32 cellular contexts compared by ENCODE assay signal in the genomic region with DNA sequence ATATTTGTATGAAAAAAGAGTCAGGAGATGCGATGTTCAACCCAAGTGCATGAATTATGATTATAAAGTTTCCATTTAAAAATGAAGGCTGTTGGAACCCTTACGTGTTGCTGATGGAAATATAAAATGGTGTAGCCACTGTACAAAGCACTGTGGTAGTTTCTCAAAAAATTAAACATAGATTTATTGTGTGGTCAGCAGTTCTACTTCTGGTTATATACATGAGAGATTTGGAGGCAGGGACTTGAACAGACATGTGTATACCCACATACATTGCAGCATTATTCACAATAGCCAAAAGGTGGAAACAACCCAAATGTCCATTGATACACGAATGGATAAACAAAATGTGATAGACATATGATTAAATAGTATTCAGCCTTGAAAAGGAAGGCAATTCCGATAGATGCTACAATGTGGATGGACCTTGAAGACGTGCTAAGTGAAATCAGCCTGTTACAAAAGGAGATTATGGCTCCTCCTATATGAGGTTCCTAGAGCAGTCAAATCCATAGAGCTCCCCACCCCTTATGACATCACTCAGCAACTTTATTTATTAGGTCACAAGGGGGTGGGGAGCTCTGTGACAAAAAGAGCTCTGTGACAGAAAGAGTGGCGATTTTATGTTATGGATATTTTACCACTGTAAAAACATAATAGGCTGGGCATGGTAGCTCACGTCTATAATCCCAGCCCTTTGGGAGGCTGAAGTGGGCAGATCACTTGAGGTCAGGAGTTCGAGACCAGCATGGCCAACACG.
"Had no signal": no experiment of that assay in that cellular context is flagged by ENCODE, and none has a peak within 500 bp of the region (broad histone marks: within the 10 kb centered on the region; RNA-seq: fewer than 3 reads in every experiment).

No MANE protein-coding gene starts in this region.

- ATAC-seq: activated CD4-positive, alpha-beta T cell treated with anti-CD3 and anti-CD28 coated beads for 36 hours; activated CD4-positive, CD25-positive, alpha-beta regulatory T cell treated with anti-CD3 and anti-CD28 coated beads, Interleukin-2, amount 50 U/mL, for 24 hours; activated CD8-positive, alpha-beta T cell treated with anti-CD3 and anti-CD28 coated beads, Interleukin-2, amount 10 ng/mL, durations not matched to agents 7 days and 5 days; Panc1; WTC11 had no signal

- DNase-seq: activated CD4-positive, alpha-beta T cell treated with anti-CD3 and anti-CD28 coated beads for 36 hours; activated CD4-positive, alpha-beta T cell treated with anti-CD3 and anti-CD28 coated beads, Interleukin-2, amount 10 ng/mL, durations not matched to agents 7 days and 5 days; activated CD4-positive, alpha-beta T cell treated with anti-CD3 and anti-CD28 coated beads, Interleukin-2, amount 50 U/mL, for 48 hours; activated CD8-positive, alpha-beta T cell treated with anti-CD3 and anti-CD28 coated beads, Interleukin-2, amount 10 ng/mL, durations not matched to agents 7 days and 5 days; activated gamma-delta T cell; activated naive CD4-positive, alpha-beta T cell treated with Interleukin-2 at 50 U/mL for 16 hours; activated naive CD8-positive, alpha-beta T cell treated with anti-CD3 and anti-CD28 coated beads, Interleukin-2, amount 10 ng/mL, durations not matched to agents 7 days and 5 days; activated T-cell treated with anti-CD3 and anti-CD28 coated beads, Interleukin-2, amount 50 U/mL, for 24 hours; amygdala; MM.1S; MV-4-11; NCI-H1092; NCI-H1417 treated with DMSO at 0.1 percent for 48 hours; NCI-H1694; NCI-H1930; NCI-H345; NCI-H524 treated with DMSO at 0.1 percent for 48 hours; NCI-H748 treated with DMSO at 0.1 percent for 48 hours; NK-92 treated with Interleukin-12 subunit alpha and Interleukin-12 subunit beta, amount 100 ng/mL, for 24 hours; SHP77 treated with DMSO at 0.1 percent for 48 hours; SK-N-SH had no signal

- FAIRE-seq: TTC549 had no signal

- H3K27ac ChIP-seq: ascending aorta, breast epithelium, SJSA1 had no signal

- H3K4me1 ChIP-seq: breast epithelium had no signal

- H3K9me3 ChIP-seq: ascending aorta, breast epithelium, SJSA1, SK-N-SH had no signal

- H3K9me3 Mint-ChIP-seq: activated CD4-positive, alpha-beta T cell treated with anti-CD3 and anti-CD28 coated beads, Interleukin-2, amount 10 ng/mL, durations not matched to agents 7 days and 5 days; activated naive CD4-positive, alpha-beta T cell treated with anti-CD3 and anti-CD28 coated beads, Interleukin-2, amount 50 U/mL, for 24 hours; activated naive CD8-positive, alpha-beta T cell treated with anti-CD3 and anti-CD28 coated beads, Interleukin-2, amount 10 ng/mL, durations not matched to agents 7 days and 5 days; activated T-cell treated with anti-CD3 and anti-CD28 coated beads, Interleukin-2, amount 50 U/mL, for 24 hours; activated T-helper 2 cell treated with anti-CD3 and anti-CD28 coated beads, Interferon-gamma antibody, Interleukin-2, Interleukin-4, amounts not matched to agents 10 μg/mL and 5 μg/mL and 100 μg/mL, durations not matched to agents 14 hours and 24 hours and 36 hours; T-helper 1 cell treated with Interleukin-12 subunit alpha and Interleukin-12 subunit beta and Interleukin-4 antibody, amounts not matched to agents 30 μg/mL and 1 μg/mL, for 36 hours; T-helper 2 cell treated with Interferon-gamma antibody and Interleukin-4, amounts not matched to agents 5 μg/mL and 100 μg/mL, for 36 hours had no signal

- H3K36me3 ChIP-seq: ascending aorta, breast epithelium, SJSA1 had no signal

- H3K27me3 Mint-ChIP-seq: activated CD4-positive, alpha-beta T cell treated with anti-CD3 and anti-CD28 coated beads for 36 hours; activated CD4-positive, alpha-beta T cell treated with anti-CD3 and anti-CD28 coated beads, Interleukin-2, amount 10 ng/mL, durations not matched to agents 7 days and 5 days; activated naive CD4-positive, alpha-beta T cell treated with anti-CD3 and anti-CD28 coated beads, Interleukin-2, amount 50 U/mL, for 24 hours; activated naive CD8-positive, alpha-beta T cell treated with anti-CD3 and anti-CD28 coated beads, Interleukin-2, amount 10 ng/mL, durations not matched to agents 7 days and 5 days; activated T-cell treated with anti-CD3 and anti-CD28 coated beads, Interleukin-2, amount 50 U/mL, for 24 hours had no signal

- H3K4me3 Mint-ChIP-seq: activated CD4-positive, alpha-beta T cell treated with anti-CD3 and anti-CD28 coated beads for 36 hours; activated CD4-positive, alpha-beta T cell treated with anti-CD3 and anti-CD28 coated beads, Interleukin-2, amount 10 ng/mL, durations not matched to agents 7 days and 5 days; activated CD8-positive, alpha-beta T cell treated with anti-CD3 and anti-CD28 coated beads, Interleukin-2, amount 10 ng/mL, durations not matched to agents 7 days and 5 days; activated naive CD4-positive, alpha-beta T cell treated with anti-CD3 and anti-CD28 coated beads, Interleukin-2, amount 50 U/mL, for 24 hours; activated naive CD8-positive, alpha-beta T cell treated with anti-CD3 and anti-CD28 coated beads, Interleukin-2, amount 10 ng/mL, durations not matched to agents 7 days and 5 days; activated T-cell treated with anti-CD3 and anti-CD28 coated beads, Interleukin-2, amount 50 U/mL, for 24 hours; T-helper 1 cell treated with Interleukin-12 subunit alpha and Interleukin-12 subunit beta and Interleukin-4 antibody, amounts not matched to agents 30 μg/mL and 1 μg/mL, for 36 hours; T-helper 2 cell treated with Interferon-gamma antibody and Interleukin-4, amounts not matched to agents 5 μg/mL and 100 μg/mL, for 36 hours; WTC11 had no signal

- H3K27ac Mint-ChIP-seq: activated CD4-positive, alpha-beta T cell treated with anti-CD3 and anti-CD28 coated beads for 36 hours; activated CD4-positive, alpha-beta T cell treated with anti-CD3 and anti-CD28 coated beads, Interleukin-2, amount 10 ng/mL, durations not matched to agents 7 days and 5 days; activated CD8-positive, alpha-beta T cell treated with anti-CD3 and anti-CD28 coated beads, Interleukin-2, amount 10 ng/mL, durations not matched to agents 7 days and 5 days; activated naive CD4-positive, alpha-beta T cell treated with anti-CD3 and anti-CD28 coated beads, Interleukin-2, amount 50 U/mL, for 24 hours; activated naive CD8-positive, alpha-beta T cell treated with anti-CD3 and anti-CD28 coated beads, Interleukin-2, amount 10 ng/mL, durations not matched to agents 7 days and 5 days; activated T-cell treated with anti-CD3 and anti-CD28 coated beads, Interleukin-2, amount 50 U/mL, for 24 hours; activated T-helper 2 cell treated with anti-CD3 and anti-CD28 coated beads, Interferon-gamma antibody, Interleukin-2, Interleukin-4, amounts not matched to agents 10 μg/mL and 5 μg/mL and 100 μg/mL, durations not matched to agents 14 hours and 24 hours and 36 hours; T-helper 1 cell treated with Interleukin-12 subunit alpha and Interleukin-12 subunit beta and Interleukin-4 antibody, amounts not matched to agents 30 μg/mL and 1 μg/mL, for 36 hours; T-helper 2 cell treated with Interferon-gamma antibody and Interleukin-4, amounts not matched to agents 5 μg/mL and 100 μg/mL, for 36 hours had no signal

- H3K4me2 ChIP-seq: SK-N-SH had no signal

- H3K4me3 ChIP-seq: ascending aorta, breast epithelium, SJSA1 had no signal
